Comparison of ENCODE assay signal across 19 cellular contexts in the genomic region with DNA sequence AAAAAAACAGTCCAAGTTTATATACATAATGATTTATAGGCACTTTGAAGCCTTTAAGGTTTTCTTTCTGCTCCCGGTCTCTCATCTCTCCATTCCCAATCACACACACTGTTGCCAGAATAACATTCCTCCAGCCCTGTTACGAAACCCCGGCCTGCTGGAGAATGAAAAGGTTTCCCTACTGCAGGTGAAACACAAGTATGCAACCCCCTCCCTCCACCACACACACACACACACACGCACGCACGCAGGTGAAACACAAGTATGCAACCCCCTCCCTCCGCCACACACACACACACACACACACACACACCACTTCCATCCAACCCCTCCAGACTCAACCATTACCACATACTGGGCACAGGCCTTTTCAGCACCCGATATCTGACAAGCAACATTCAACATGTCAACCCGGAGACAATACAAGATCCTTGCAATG.
DNase-seq lines count a peak whose midpoint lies in the region; ATAC-seq and TF ChIP-seq lines count a peak whose summit lies in the region.
"Had no signal": no experiment of that assay in that cellular context is flagged by ENCODE, and none has a peak within 500 bp of the region (broad histone marks: within the 10 kb centered on the region; RNA-seq: fewer than 3 reads in every experiment).

No MANE protein-coding gene starts in this region.

- H3K4me1 ChIP-seq in GM23338 (ENCODE audit: insufficient read depth) (peaks cover 3% of the 10 kb centered on the region; the same call in 1 of the 2 replicates), neural progenitor cell (peaks cover 5% of the 10 kb centered on the region), HAP-1 (peaks cover 36% of the 10 kb centered on the region)

- H3F3A ChIP-seq in GM23338 (replicated peaks; ENCODE audit: low read depth) (no peaks in the 10 kb centered on the region), neural progenitor cell (ENCODE audit: low read depth) (no peaks in the 10 kb centered on the region)

- peak; percentile 56 for DNase-seq in GM23338 (ENCODE audit: low spot score)
- peak; percentile 35 for DNase-seq in astrocyte of the hippocampus (ENCODE audit: low read depth, low spot score)
- peak; percentile 37 for DNase-seq in left ventricle myocardium superior
- DNase-seq in neural progenitor cell (ENCODE audit: low spot score), result no peak
- no peak for DNase-seq in substantia nigra (lab: John Stamatoyannopoulos, UW)
- DNase-seq in HAP-1 (ENCODE audit: low spot score in 2 of 2), result no peak
- DNase-seq: activated CD4-positive, alpha-beta T cell treated with anti-CD3 and anti-CD28 coated beads, Interleukin-2, amount 10 ng/mL, durations not matched to agents 7 days and 5 days; activated naive CD8-positive, alpha-beta T cell treated with anti-CD3 and anti-CD28 coated beads for 36 hours; activated T-cell treated with anti-CD3 and anti-CD28 coated beads, Interleukin-2, amount 50 U/mL, for 4 hours; Calu3; HCEC 1CT; NCI-H446; ovary; stimulated activated naive CD8-positive, alpha-beta T cell treated with anti-CD3 and anti-CD28 coated beads, Interleukin-15, amount 100 ng/mL, for 72 hours; T1000 had no signal

- ATAC-seq in GM23338, result peak; percentile 25
- ATAC-seq in left ventricle myocardium superior, result peak; percentile 68
- ATAC-seq in GM19463 (IDR thresholded peaks at IDR 0.05; ENCODE audit: unreplicated experiment), result no peak
- ATAC-seq in HG03571 (IDR thresholded peaks at IDR 0.05; ENCODE audit: unreplicated experiment), result no peak
- ATAC-seq: activated T-cell treated with anti-CD3 and anti-CD28 coated beads, Interleukin-2, amount 50 U/mL, for 4 hours; stimulated activated naive CD8-positive, alpha-beta T cell treated with anti-CD3 and anti-CD28 coated beads, Interleukin-15, amount 100 ng/mL, for 72 hours had no signal

- H3K36me3 ChIP-seq in GM23338 (ENCODE audit: insufficient read depth) (no peaks in the 10 kb centered on the region), neural progenitor cell (no peaks in the 10 kb centered on the region), HAP-1 (replicated peaks) (no peaks in the 10 kb centered on the region)
- H3K36me3 ChIP-seq: ovary had no signal

- H3K4me3 Mint-ChIP-seq in GM23338 (no peak overlapping the region), neural progenitor cell (no peak overlapping the region)
- H3K4me3 Mint-ChIP-seq: activated CD4-positive, alpha-beta T cell treated with anti-CD3 and anti-CD28 coated beads, Interleukin-2, amount 10 ng/mL, durations not matched to agents 7 days and 5 days; activated naive CD8-positive, alpha-beta T cell treated with anti-CD3 and anti-CD28 coated beads for 36 hours; activated T-cell treated with anti-CD3 and anti-CD28 coated beads, Interleukin-2, amount 50 U/mL, for 4 hours; central memory CD8-positive, alpha-beta T cell; IgD-negative memory B cell; stimulated activated naive CD8-positive, alpha-beta T cell treated with anti-CD3 and anti-CD28 coated beads, Interleukin-15, amount 100 ng/mL, for 72 hours had no signal

- no peak overlapping the region for H3K9ac ChIP-seq in neural progenitor cell

- H3K4me3 ChIP-seq in GM23338 (no peak overlapping the region), neural progenitor cell (no peak overlapping the region), HAP-1 (no peak overlapping the region)
- H3K4me3 ChIP-seq: ovary had no signal

- H3K27ac ChIP-seq in GM23338 (ENCODE audit: low read depth), result no peak overlapping the region
- no peak overlapping the region for H3K27ac ChIP-seq in neural progenitor cell
- no peak overlapping the region for H3K27ac ChIP-seq in substantia nigra (ENCODE audit: low read depth, low read length, poor library complexity, severe bottlenecking)
- H3K27ac ChIP-seq: ovary had no signal

- H2AFZ ChIP-seq in GM23338 (no peak overlapping the region), neural progenitor cell (replicated peaks) (no peak overlapping the region)

- H3K27me3 Mint-ChIP-seq in GM23338 (ENCODE audit: insufficient read depth, low read depth, poor library complexity), result peaks cover 5% of the 10 kb centered on the region
- no peaks in the 10 kb centered on the region for H3K27me3 Mint-ChIP-seq in neural progenitor cell (ENCODE audit: insufficient read depth, low read depth)
- H3K27me3 Mint-ChIP-seq: activated naive CD8-positive, alpha-beta T cell treated with anti-CD3 and anti-CD28 coated beads for 36 hours; IgD-negative memory B cell had no signal

- no peak for TF ChIP-seq CTCF in GM23338 (conservative IDR thresholded peaks at IDR 0.05; ENCODE audit: low read depth in 2 of 2)
- no peak for TF ChIP-seq CTCF in neural progenitor cell (IDR thresholded peaks at IDR 0.05)

- intact Hi-C loops in left ventricle myocardium superior (cut with micrococcal nuclease), result no loop called here

- H3K36me3 Mint-ChIP-seq in GM23338 (ENCODE audit: low read depth) (no peaks in the 10 kb centered on the region), neural progenitor cell (no peaks in the 10 kb centered on the region)
- H3K36me3 Mint-ChIP-seq: activated naive CD8-positive, alpha-beta T cell treated with anti-CD3 and anti-CD28 coated beads for 36 hours; IgD-negative memory B cell had no signal

- H3K4me1 Mint-ChIP-seq in GM23338 (peaks cover 29% of the 10 kb centered on the region), neural progenitor cell (peaks cover 47% of the 10 kb centered on the region)
- H3K4me1 Mint-ChIP-seq: activated CD4-positive, alpha-beta T cell treated with anti-CD3 and anti-CD28 coated beads, Interleukin-2, amount 10 ng/mL, durations not matched to agents 7 days and 5 days; activated naive CD8-positive, alpha-beta T cell treated with anti-CD3 and anti-CD28 coated beads for 36 hours; central memory CD8-positive, alpha-beta T cell; stimulated activated naive CD8-positive, alpha-beta T cell treated with anti-CD3 and anti-CD28 coated beads, Interleukin-15, amount 100 ng/mL, for 72 hours had no signal

- H3K27ac Mint-ChIP-seq in GM23338 (no peak overlapping the region), neural progenitor cell (peak overlapping the region; percentile 2)
- H3K27ac Mint-ChIP-seq: activated CD4-positive, alpha-beta T cell treated with anti-CD3 and anti-CD28 coated beads, Interleukin-2, amount 10 ng/mL, durations not matched to agents 7 days and 5 days; activated naive CD8-positive, alpha-beta T cell treated with anti-CD3 and anti-CD28 coated beads for 36 hours; IgD-negative memory B cell; stimulated activated naive CD8-positive, alpha-beta T cell treated with anti-CD3 and anti-CD28 coated beads, Interleukin-15, amount 100 ng/mL, for 72 hours had no signal

- no peaks in the 10 kb centered on the region for H3K9me2 ChIP-seq in GM23338 (ENCODE audit: insufficient read depth)

- H3K9me3 Mint-ChIP-seq in GM23338 (no peaks in the 10 kb centered on the region), neural progenitor cell (no peaks in the 10 kb centered on the region)
- H3K9me3 Mint-ChIP-seq: activated CD4-positive, alpha-beta T cell treated with anti-CD3 and anti-CD28 coated beads, Interleukin-2, amount 10 ng/mL, durations not matched to agents 7 days and 5 days; activated naive CD8-positive, alpha-beta T cell treated with anti-CD3 and anti-CD28 coated beads for 36 hours; activated T-cell treated with anti-CD3 and anti-CD28 coated beads, Interleukin-2, amount 50 U/mL, for 4 hours; central memory CD8-positive, alpha-beta T cell; IgD-negative memory B cell; stimulated activated naive CD8-positive, alpha-beta T cell treated with anti-CD3 and anti-CD28 coated beads, Interleukin-15, amount 100 ng/mL, for 72 hours had no signal

- H3K4me2 ChIP-seq in GM23338 (no peak overlapping the region), neural progenitor cell (no peak overlapping the region)

- H3K27me3 ChIP-seq in GM23338 (ENCODE audit: insufficient read depth) (no peaks in the 10 kb centered on the region), neural progenitor cell (no peaks in the 10 kb centered on the region), HAP-1 (ENCODE audit: low read depth) (no peaks in the 10 kb centered on the region)
- H3K27me3 ChIP-seq: ovary had no signal

- H4K20me1 ChIP-seq in GM23338 (replicated peaks; ENCODE audit: insufficient read depth) (peaks cover 14% of the 10 kb centered on the region), neural progenitor cell (ENCODE audit: low read depth) (peaks cover 89% of the 10 kb centered on the region)

- H3K79me2 ChIP-seq in GM23338 (replicated peaks; ENCODE audit: insufficient read depth) (peaks cover 97% of the 10 kb centered on the region), neural progenitor cell (ENCODE audit: low read depth) (peaks cover 96% of the 10 kb centered on the region)

- H3K9me3 ChIP-seq in neural progenitor cell (ENCODE audit: low read depth), result no peaks in the 10 kb centered on the region
- no peaks in the 10 kb centered on the region for H3K9me3 ChIP-seq in HAP-1
- H3K9me3 ChIP-seq: ovary had no signal

- in situ Hi-C loops in HAP-1 (cut with MboI; ENCODE audit: low sequenced_read_pairs), result no loop called here

TF ChIP-seq in GM23338, 12 proteins besides CTCF, POLR2A, EP300 and RAD21 (continues in another document):
- TF ChIP-seq EZH2phosphoT487 (IDR thresholded peaks at IDR 0.05; ENCODE audit: unreplicated experiment), result no peak

Comparison
In these comparisons a context has a peak if more than half of its experiments do, and no peak if none do; other contexts are left out.
1. ATAC-seq: peak in GM23338 (single experiment) and left ventricle myocardium superior (single experiment); none in GM19463 (single experiment) and HG03571 (single experiment).
2. DNase-seq: peak in GM23338 (single experiment), astrocyte of the hippocampus (single experiment) and left ventricle myocardium superior (single experiment); none in neural progenitor cell (single experiment), substantia nigra (0 of 49) and HAP-1 (0 of 2).